ENCODE assay signal across 1 cellular context in genomic region chr12:14417717-14418116, GRCh38.
TF ChIP-seq lines count a peak whose summit lies in the region.

No MANE protein-coding gene starts in this region.

TF ChIP-seq in GM23338, 12 proteins besides CTCF, POLR2A, EP300 and RAD21 (continued from another document):
- no peak for TF ChIP-seq ZNF462 (CRISPR knock-in tag; IDR thresholded peaks at IDR 0.05)
- TF ChIP-seq JUNB (IDR thresholded peaks at IDR 0.05; ENCODE audit: unreplicated experiment), result no peak
- TF ChIP-seq POLR2AphosphoS5 (IDR thresholded peaks at IDR 0.05; ENCODE audit: low read depth), result no peak
